1 cellular context compared by ENCODE assay signal in genomic region chr5:37370864-37371726, GRCh38.
A peak's percentile ranks its signal among the peaks of the same experiment; 100 is the strongest.
TF ChIP-seq lines count a peak whose summit lies in the region.

NUP155 (minus strand) TSS chr5:37371106; CDS start chr5:37370977, 129 bp downstream.

TF ChIP-seq in SK-N-SH, 30 proteins besides CTCF, POLR2A, EP300 and RAD21 (continued from another document):
- TF ChIP-seq IRF3 (IDR thresholded peaks at IDR 0.05; ENCODE audit: low read depth, low read length) (no peak), USF1 (IDR thresholded peaks at IDR 0.05; ENCODE audit: borderline replicate concordance, low read depth) (no peak), TEAD4 (IDR thresholded peaks at IDR 0.05; ENCODE audit: borderline replicate concordance, insufficient read depth) (no peak), RXRA (IDR thresholded peaks at IDR 0.05; ENCODE audit: borderline replicate concordance, low read depth) (no peak), SIN3A (IDR thresholded peaks at IDR 0.05; ENCODE audit: borderline replicate concordance, low read depth, low read length) (peak; percentile 27; the same call in 1 of the 2 replicates), TCF12 (IDR thresholded peaks at IDR 0.05) (no peak), SMC3 (IDR thresholded peaks at IDR 0.05; ENCODE audit: low read depth, low read length) (no peak)
